In genomic region chr3:9891072-9891622, GRCh38 we compare ENCODE assay signal across 1 cellular context.
TF ChIP-seq lines count a peak whose summit lies in the region.

No MANE protein-coding gene starts in this region.

TF ChIP-seq in GM12878, 131 proteins besides CTCF, POLR2A, EP300 and RAD21:
- TF ChIP-seq EED (IDR thresholded peaks at IDR 0.05; ENCODE audit: low read depth) (no peak), CHD1 (IDR thresholded peaks at IDR 0.05; ENCODE audit: low read depth, low read length) (0 out of 2 replicates have a peak, but pooled peaks have one; percentile 10), MEF2B (IDR thresholded peaks at IDR 0.05; ENCODE audit: partially characterized antibody, poor library complexity, severe bottlenecking) (peak; percentile 66), CREB1 (IDR thresholded peaks at IDR 0.05; ENCODE audit: low read depth) (no peak), RELA (IDR thresholded peaks at IDR 0.05; ENCODE audit: borderline replicate concordance, partially characterized antibody) (no peak), ATF3 (IDR thresholded peaks at IDR 0.05; ENCODE audit: borderline replicate concordance, extremely low read depth, low read depth, low read length) (no peak), CREM (IDR thresholded peaks at IDR 0.05; ENCODE audit: low read depth) (no peak), PKNOX1 (IDR thresholded peaks at IDR 0.05) (no peak), PAX8 (IDR thresholded peaks at IDR 0.05) (no peak), NFIC (IDR thresholded peaks at IDR 0.05; ENCODE audit: low read depth, low read length) (0 out of 2 replicates have a peak, but pooled peaks have one; percentile 28), RCOR1 (conservative IDR thresholded peaks at IDR 0.05; ENCODE audit: low read depth, low read length) (0 out of 2 replicates have a peak, but pooled peaks have one; percentile 36), RAD51 (IDR thresholded peaks at IDR 0.05) (peak; percentile 36; the same call in 1 of the 2 replicates), E2F8 (IDR thresholded peaks at IDR 0.05; ENCODE audit: low read depth, partially characterized antibody) (peak; percentile 65), SP1 (IDR thresholded peaks at IDR 0.05; ENCODE audit: low read depth, low read length) (peak; percentile 3), SREBF1 (IDR thresholded peaks at IDR 0.05; ENCODE audit: low read length) (no peak), NR2F1 (conservative IDR thresholded peaks at IDR 0.05) (no peak), HDAC6 (IDR thresholded peaks at IDR 0.05; ENCODE audit: unreplicated experiment) (no peak), MAX (IDR thresholded peaks at IDR 0.05; ENCODE audit: low read depth, low read length) (no peak), GATAD2B (conservative IDR thresholded peaks at IDR 0.05; ENCODE audit: low read depth) (no peak; the same call in 1 of the 2 replicates), ZSCAN29 (IDR thresholded peaks at IDR 0.05) (0 out of 2 replicates have a peak, but pooled peaks have one; percentile 27), ZBTB11 (CRISPR knock-in tag; IDR thresholded peaks at IDR 0.05) (no peak), BCL11A (IDR thresholded peaks at IDR 0.05; ENCODE audit: low read depth, low read length) (no peak), RBBP5 (conservative IDR thresholded peaks at IDR 0.05) (no peak), SKIL (IDR thresholded peaks at IDR 0.05; ENCODE audit: low read depth, poor library complexity, severe bottlenecking) (peak; percentile 46), STAT1 (conservative IDR thresholded peaks at IDR 0.05) (no peak), CEBPB (IDR thresholded peaks at IDR 0.05; ENCODE audit: borderline replicate concordance in 1 of 2, low read depth in 2 of 2, low read length in 2 of 2) (no peak), LARP7 (IDR thresholded peaks at IDR 0.05) (no peak), SMC3 (IDR thresholded peaks at IDR 0.05; ENCODE audit: borderline replicate concordance, low read length) (no peak), KAT2A (conservative IDR thresholded peaks at IDR 0.05; ENCODE audit: control insufficient read depth, low read depth, low read length) (no peak), SUZ12 (IDR thresholded peaks at IDR 0.05; ENCODE audit: unreplicated experiment) (no peak), ATF7 (IDR thresholded peaks at IDR 0.05; ENCODE audit: low read depth) (0 out of 2 replicates have a peak, but pooled peaks have one; percentile 11), IKZF2 (IDR thresholded peaks at IDR 0.05) (peak in 1 of 2 experiments; percentile 50; a peak in 1 of 4 replicates), NBN (IDR thresholded peaks at IDR 0.05) (0 out of 2 replicates have a peak, but pooled peaks have one; percentile 13), RELB (IDR thresholded peaks at IDR 0.05; ENCODE audit: low read depth) (0 out of 2 replicates have a peak, but pooled peaks have one; percentile 4), JUND (IDR thresholded peaks at IDR 0.05; ENCODE audit: low read depth, low read length) (no peak), POU2F2 (IDR thresholded peaks at IDR 0.05; ENCODE audit: borderline replicate concordance, low read depth, low read length) (0 out of 3 replicates have a peak, but pooled peaks have one; percentile 4)
